Comparison of ENCODE assay signal across 38 cellular contexts in genomic region chr14:104401785-104402184, GRCh38.
"Had no signal": no experiment of that assay in that cellular context is flagged by ENCODE, and none has a peak within 500 bp of the region (broad histone marks: within the 10 kb centered on the region; RNA-seq: fewer than 3 reads in every experiment).

No MANE protein-coding gene starts in this region.

- H3K36me3 ChIP-seq: ascending aorta, cardiac muscle cell, Peyer's patch had no signal

- H3K27ac Mint-ChIP-seq: activated B cell treated with CpG ODN at 0.5 μM for 24 hours; activated CD4-positive, alpha-beta memory T cell treated with anti-CD3 and anti-CD28 coated beads for 36 hours; activated naive CD4-positive, alpha-beta T cell treated with anti-CD3 and anti-CD28 coated beads, Interleukin-2, amount 50 U/mL, for 24 hours; activated naive CD8-positive, alpha-beta T cell treated with anti-CD3 and anti-CD28 coated beads, Interleukin-2, amount 10 ng/mL, durations not matched to agents 7 days and 5 days; activated T-cell treated with anti-CD3 and anti-CD28 coated beads, Interleukin-2, amount 50 U/mL, for 24 hours; activated T-helper 2 cell treated with anti-CD3 and anti-CD28 coated beads, Interferon-gamma antibody, Interleukin-2, Interleukin-4, amounts not matched to agents 10 μg/mL and 5 μg/mL and 100 μg/mL, durations not matched to agents 14 hours and 24 hours and 36 hours; T-cell had no signal

- H3K4me1 ChIP-seq: ascending aorta, Peyer's patch had no signal

- H3K27me3 Mint-ChIP-seq: activated CD4-positive, alpha-beta memory T cell treated with anti-CD3 and anti-CD28 coated beads for 36 hours; activated naive CD4-positive, alpha-beta T cell treated with anti-CD3 and anti-CD28 coated beads, Interleukin-2, amount 50 U/mL, for 24 hours; activated T-cell treated with anti-CD3 and anti-CD28 coated beads, Interleukin-2, amount 50 U/mL, for 24 hours had no signal

- ATAC-seq: PC-3, Right ventricle myocardium inferior, SK-N-SH treated with all-trans-retinoic acid at 6 μM for 48 hours, T-cell had no signal

- H3K9ac ChIP-seq: KMS-11 had no signal

- H3K4me3 Mint-ChIP-seq: activated B cell treated with CpG ODN at 0.5 μM for 24 hours; activated CD4-positive, alpha-beta memory T cell treated with anti-CD3 and anti-CD28 coated beads for 36 hours; activated naive CD4-positive, alpha-beta T cell treated with anti-CD3 and anti-CD28 coated beads, Interleukin-2, amount 50 U/mL, for 24 hours; activated naive CD8-positive, alpha-beta T cell treated with anti-CD3 and anti-CD28 coated beads, Interleukin-2, amount 10 ng/mL, durations not matched to agents 7 days and 5 days; activated T-cell treated with anti-CD3 and anti-CD28 coated beads, Interleukin-2, amount 50 U/mL, for 24 hours; central memory CD8-positive, alpha-beta T cell; T-cell had no signal

- DNase-seq: activated B cell treated with CpG ODN at 0.5 μM for 24 hours; activated CD4-positive, alpha-beta memory T cell treated with anti-CD3 and anti-CD28 coated beads for 36 hours; activated CD4-positive, alpha-beta T cell treated with anti-CD3 and anti-CD28 coated beads for 4 hours; activated CD4-positive, alpha-beta T cell treated with anti-CD3 and anti-CD28 coated beads, Interleukin-2, amount 50 U/mL, for 1 hour; activated CD4-positive, CD25-positive, alpha-beta regulatory T cell treated with anti-CD3 and anti-CD28 coated beads, Interleukin-2, amount 50 U/mL, for 72 hours; activated gamma-delta T cell; activated naive CD4-positive, alpha-beta T cell treated with Interleukin-2 at 50 U/mL for 16 hours; activated naive CD8-positive, alpha-beta T cell treated with anti-CD3 and anti-CD28 coated beads, Interleukin-2, amount 10 ng/mL, durations not matched to agents 7 days and 5 days; activated T-cell treated with anti-CD3 and anti-CD28 coated beads, Interleukin-2, amount 50 U/mL, for 24 hours; amygdala; MM.1S; MV-4-11; NCI-H1092; NCI-H1436 treated with DMSO at 0.1 percent for 48 hours; NCI-H1694 treated with DMSO at 0.1 percent for 48 hours; NCI-H2029; NCI-H2107; NCI-H2171; NCI-H510A; NCI-H526; NCI-H748 treated with DMSO at 0.1 percent for 48 hours; NK-92 treated with Interleukin-12 subunit alpha and Interleukin-12 subunit beta, amount 100 ng/mL, for 24 hours; PC-3; SIG-M5; T-helper 2 cell; T-helper 9 cell had no signal

- H3K4me2 ChIP-seq: KMS-11 had no signal

- H3K4me3 ChIP-seq: ascending aorta, cardiac muscle cell, Peyer's patch had no signal

- H3K27ac ChIP-seq: ascending aorta, cardiac muscle cell, KMS-11, Peyer's patch, RWPE1, VCaP had no signal

- H3K27me3 ChIP-seq: ascending aorta, cardiac muscle cell, Peyer's patch had no signal
